ENCODE assay signal across 8 cellular contexts in genomic region chr5:25544652-25545249, GRCh38.
DNase-seq lines count a peak whose midpoint lies in the region; ATAC-seq and TF ChIP-seq lines count a peak whose summit lies in the region.

No MANE protein-coding gene starts in this region.

- H3K27ac ChIP-seq in C4-2B: no peak overlapping the region
- no peak overlapping the region for H3K27ac ChIP-seq in body of pancreas
- H3K27ac ChIP-seq in Peyer's patch: no peak overlapping the region

- intact Hi-C loops in body of pancreas (cut with DNase I): no loop called here

- DNase-seq in NCI-H460 (ENCODE audit: extremely low read depth, low read depth) (peak; percentile 59), body of pancreas (peak; percentile 15 to 26 (median 18)), mucosa of gallbladder (ENCODE audit: low spot score) (peak; percentile 32), Peyer's patch (no peak)
- DNase-seq in activated CD4-positive, alpha-beta T cell treated with anti-CD3 and anti-CD28 coated beads for 4 hours: no peak

- H3K36me3 ChIP-seq in body of pancreas (replicated peaks in 1 of 2; ENCODE audit: insufficient read depth in 1 of 2, low read depth in 2 of 2) (no peaks in the 10 kb centered on the region), Peyer's patch (no peaks in the 10 kb centered on the region)

- no peaks in the 10 kb centered on the region for H3K9me3 ChIP-seq in body of pancreas
- no peaks in the 10 kb centered on the region for H3K9me3 ChIP-seq in Peyer's patch

- H3K4me3 ChIP-seq in body of pancreas (no peak overlapping the region), Peyer's patch (no peak overlapping the region)

- TF ChIP-seq CTCF in C4-2B (conservative IDR thresholded peaks at IDR 0.05): peak; percentile 86
- peak; percentile 14 to 35 (median 29) for TF ChIP-seq CTCF in body of pancreas (IDR thresholded peaks at IDR 0.05)
- no peak for TF ChIP-seq CTCF in Peyer's patch (IDR thresholded peaks at IDR 0.05)

- H3K4me1 ChIP-seq in body of pancreas (no peaks in the 10 kb centered on the region), Peyer's patch (no peaks in the 10 kb centered on the region)

- H3K27me3 ChIP-seq in body of pancreas (no peaks in the 10 kb centered on the region), Peyer's patch (no peaks in the 10 kb centered on the region)

- WGBS in body of pancreas, 2 donors: 18% methylated on average over 6 of the region's 6 CpGs

- peak; percentile 67 for ATAC-seq in GM21717 (IDR thresholded peaks at IDR 0.05; ENCODE audit: unreplicated experiment)
- ATAC-seq in body of pancreas: peak; percentile 33
- no peak for ATAC-seq in GM19023 (IDR thresholded peaks at IDR 0.05; ENCODE audit: unreplicated experiment)

- TF ChIP-seq POLR2A in body of pancreas (IDR thresholded peaks at IDR 0.05) (no peak), Peyer's patch (IDR thresholded peaks at IDR 0.05) (no peak)

Comparison
In these comparisons a context has a peak if more than half of its experiments do, and no peak if none do; other contexts are left out.
1. CTCF ChIP-seq: peak in C4-2B (single experiment) and body of pancreas (7 of 7); none in Peyer's patch (0 of 6).
2. DNase-seq: peak in NCI-H460 (single experiment), body of pancreas (4 of 4) and mucosa of gallbladder (single experiment); none in Peyer's patch (0 of 3) and activated CD4-positive, alpha-beta T cell treated with anti-CD3 and anti-CD28 coated beads for 4 hours (0 of 2).